Comparison of ENCODE assay signal across 1 cellular context in the genomic region with DNA sequence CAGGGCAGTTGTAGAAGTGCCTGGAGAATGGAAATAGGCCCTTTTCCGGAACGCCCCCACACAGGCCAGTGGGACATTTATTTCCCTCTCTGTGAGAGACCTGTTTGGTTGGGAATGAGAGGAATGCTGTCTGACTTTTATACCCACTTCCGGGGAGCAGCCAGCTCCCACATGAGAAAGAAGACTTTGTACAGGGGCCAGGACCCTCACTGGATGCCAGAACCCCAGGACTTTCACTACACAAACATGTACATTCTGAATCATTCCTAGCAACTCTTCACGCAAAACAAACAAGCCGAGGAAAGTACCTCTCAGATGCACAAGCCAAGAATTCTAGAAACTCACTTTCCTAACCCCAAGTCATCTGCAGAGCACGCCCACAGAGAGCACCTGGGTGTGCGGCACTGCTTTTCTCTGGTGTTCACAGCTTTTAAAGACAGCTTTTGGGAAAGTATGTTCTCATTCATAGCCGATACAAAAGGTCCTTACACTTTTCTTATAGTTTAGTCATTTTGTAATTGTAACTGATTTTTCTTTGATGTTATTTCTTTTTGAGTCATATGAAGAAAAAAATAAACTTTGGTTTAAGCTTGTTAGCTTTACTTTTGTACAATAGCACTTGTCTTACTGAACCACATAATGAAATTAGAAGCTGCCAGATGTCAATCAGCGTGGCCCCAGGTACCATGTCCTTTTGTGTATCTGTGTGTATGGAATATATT.
TF ChIP-seq lines count a peak whose summit lies in the region.

No MANE protein-coding gene starts in this region.

TF ChIP-seq in GM12878, 131 proteins besides CTCF, POLR2A, EP300 and RAD21 (continued from another document and continues in another):
- TF ChIP-seq, protein P1, sequence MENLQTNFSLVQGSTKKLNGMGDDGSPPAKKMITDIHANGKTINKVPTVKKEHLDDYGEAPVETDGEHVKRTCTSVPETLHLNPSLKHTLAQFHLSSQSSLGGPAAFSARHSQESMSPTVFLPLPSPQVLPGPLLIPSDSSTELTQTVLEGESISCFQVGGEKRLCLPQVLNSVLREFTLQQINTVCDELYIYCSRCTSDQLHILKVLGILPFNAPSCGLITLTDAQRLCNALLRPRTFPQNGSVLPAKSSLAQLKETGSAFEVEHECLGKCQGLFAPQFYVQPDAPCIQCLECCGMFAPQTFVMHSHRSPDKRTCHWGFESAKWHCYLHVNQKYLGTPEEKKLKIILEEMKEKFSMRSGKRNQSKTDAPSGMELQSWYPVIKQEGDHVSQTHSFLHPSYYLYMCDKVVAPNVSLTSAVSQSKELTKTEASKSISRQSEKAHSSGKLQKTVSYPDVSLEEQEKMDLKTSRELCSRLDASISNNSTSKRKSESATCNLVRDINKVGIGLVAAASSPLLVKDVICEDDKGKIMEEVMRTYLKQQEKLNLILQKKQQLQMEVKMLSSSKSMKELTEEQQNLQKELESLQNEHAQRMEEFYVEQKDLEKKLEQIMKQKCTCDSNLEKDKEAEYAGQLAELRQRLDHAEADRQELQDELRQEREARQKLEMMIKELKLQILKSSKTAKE (IDR thresholded peaks at IDR 0.05; ENCODE audit: low read depth, poor library complexity, severe bottlenecking) = peak; percentile 89
- TF ChIP-seq TARDBP (IDR thresholded peaks at IDR 0.05; ENCODE audit: borderline replicate concordance) = no peak
- TF ChIP-seq, protein P2, sequence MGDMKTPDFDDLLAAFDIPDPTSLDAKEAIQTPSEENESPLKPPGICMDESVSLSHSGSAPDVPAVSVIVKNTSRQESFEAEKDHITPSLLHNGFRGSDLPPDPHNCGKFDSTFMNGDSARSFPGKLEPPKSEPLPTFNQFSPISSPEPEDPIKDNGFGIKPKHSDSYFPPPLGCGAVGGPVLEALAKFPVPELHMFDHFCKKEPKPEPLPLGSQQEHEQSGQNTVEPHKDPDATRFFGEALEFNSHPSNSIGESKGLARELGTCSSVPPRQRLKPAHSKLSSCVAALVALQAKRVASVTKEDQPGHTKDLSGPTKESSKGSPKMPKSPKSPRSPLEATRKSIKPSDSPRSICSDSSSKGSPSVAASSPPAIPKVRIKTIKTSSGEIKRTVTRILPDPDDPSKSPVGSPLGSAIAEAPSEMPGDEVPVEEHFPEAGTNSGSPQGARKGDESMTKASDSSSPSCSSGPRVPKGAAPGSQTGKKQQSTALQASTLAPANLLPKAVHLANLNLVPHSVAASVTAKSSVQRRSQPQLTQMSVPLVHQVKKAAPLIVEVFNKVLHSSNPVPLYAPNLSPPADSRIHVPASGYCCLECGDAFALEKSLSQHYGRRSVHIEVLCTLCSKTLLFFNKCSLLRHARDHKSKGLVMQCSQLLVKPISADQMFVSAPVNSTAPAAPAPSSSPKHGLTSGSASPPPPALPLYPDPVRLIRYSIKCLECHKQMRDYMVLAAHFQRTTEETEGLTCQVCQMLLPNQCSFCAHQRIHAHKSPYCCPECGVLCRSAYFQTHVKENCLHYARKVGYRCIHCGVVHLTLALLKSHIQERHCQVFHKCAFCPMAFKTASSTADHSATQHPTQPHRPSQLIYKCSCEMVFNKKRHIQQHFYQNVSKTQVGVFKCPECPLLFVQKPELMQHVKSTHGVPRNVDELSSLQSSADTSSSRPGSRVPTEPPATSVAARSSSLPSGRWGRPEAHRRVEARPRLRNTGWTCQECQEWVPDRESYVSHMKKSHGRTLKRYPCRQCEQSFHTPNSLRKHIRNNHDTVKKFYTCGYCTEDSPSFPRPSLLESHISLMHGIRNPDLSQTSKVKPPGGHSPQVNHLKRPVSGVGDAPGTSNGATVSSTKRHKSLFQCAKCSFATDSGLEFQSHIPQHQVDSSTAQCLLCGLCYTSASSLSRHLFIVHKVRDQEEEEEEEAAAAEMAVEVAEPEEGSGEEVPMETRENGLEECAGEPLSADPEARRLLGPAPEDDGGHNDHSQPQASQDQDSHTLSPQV (IDR thresholded peaks at IDR 0.05) = no peak
- TF ChIP-seq IKZF1 (conservative IDR thresholded peaks at IDR 0.05) = peak; percentile 96
- TF ChIP-seq SMC3 (IDR thresholded peaks at IDR 0.05; ENCODE audit: borderline replicate concordance, low read length) = peak; percentile 5; the same call in 1 of the 2 replicates
- TF ChIP-seq STAT1 (conservative IDR thresholded peaks at IDR 0.05) = no peak
- peak; percentile 84 for TF ChIP-seq SMAD1 (IDR thresholded peaks at IDR 0.05; ENCODE audit: low read depth, partially characterized antibody)
- no peak for TF ChIP-seq NFXL1 (IDR thresholded peaks at IDR 0.05; ENCODE audit: borderline replicate concordance)
- no peak for TF ChIP-seq ZNF622 (IDR thresholded peaks at IDR 0.05)
- TF ChIP-seq HDAC6 (IDR thresholded peaks at IDR 0.05; ENCODE audit: unreplicated experiment) = no peak
- peak; percentile 81; the same call in 1 of the 2 replicates for TF ChIP-seq GATAD2B (conservative IDR thresholded peaks at IDR 0.05; ENCODE audit: low read depth)
- peak; percentile 96 for TF ChIP-seq TCF3 (IDR thresholded peaks at IDR 0.05; ENCODE audit: borderline replicate concordance, insufficient read depth, low read depth, low read length)
- peak; percentile 57; the same call in 1 of the 2 replicates for TF ChIP-seq RAD51 (IDR thresholded peaks at IDR 0.05)
- TF ChIP-seq EZH2 (IDR thresholded peaks at IDR 0.05; ENCODE audit: borderline replicate concordance, control insufficient read depth, low read depth, low read length) = peak; percentile 14; the same call in 1 of the 2 replicates
- TF ChIP-seq, protein P3, sequence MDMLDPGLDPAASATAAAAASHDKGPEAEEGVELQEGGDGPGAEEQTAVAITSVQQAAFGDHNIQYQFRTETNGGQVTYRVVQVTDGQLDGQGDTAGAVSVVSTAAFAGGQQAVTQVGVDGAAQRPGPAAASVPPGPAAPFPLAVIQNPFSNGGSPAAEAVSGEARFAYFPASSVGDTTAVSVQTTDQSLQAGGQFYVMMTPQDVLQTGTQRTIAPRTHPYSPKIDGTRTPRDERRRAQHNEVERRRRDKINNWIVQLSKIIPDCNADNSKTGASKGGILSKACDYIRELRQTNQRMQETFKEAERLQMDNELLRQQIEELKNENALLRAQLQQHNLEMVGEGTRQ (IDR thresholded peaks at IDR 0.05; ENCODE audit: borderline replicate concordance, low read depth, low read length) = no peak
- TF ChIP-seq FOXM1 (IDR thresholded peaks at IDR 0.05; ENCODE audit: low read depth, low read length) = peak; percentile 99
- peak; percentile 97 for TF ChIP-seq DPF2 (IDR thresholded peaks at IDR 0.05)
- no peak for TF ChIP-seq CBX3 (IDR thresholded peaks at IDR 0.05; ENCODE audit: borderline replicate concordance, low read depth)
- TF ChIP-seq, protein P4, sequence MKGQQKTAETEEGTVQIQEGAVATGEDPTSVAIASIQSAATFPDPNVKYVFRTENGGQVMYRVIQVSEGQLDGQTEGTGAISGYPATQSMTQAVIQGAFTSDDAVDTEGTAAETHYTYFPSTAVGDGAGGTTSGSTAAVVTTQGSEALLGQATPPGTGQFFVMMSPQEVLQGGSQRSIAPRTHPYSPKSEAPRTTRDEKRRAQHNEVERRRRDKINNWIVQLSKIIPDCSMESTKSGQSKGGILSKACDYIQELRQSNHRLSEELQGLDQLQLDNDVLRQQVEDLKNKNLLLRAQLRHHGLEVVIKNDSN (IDR thresholded peaks at IDR 0.05; ENCODE audit: borderline replicate concordance, extremely low read length, insufficient read depth, low read depth, low read length) = no peak
- TF ChIP-seq YBX1 (IDR thresholded peaks at IDR 0.05) = no peak
- no peak for TF ChIP-seq MYC (IDR thresholded peaks at IDR 0.05; ENCODE audit: insufficient read depth, insufficient read length, insufficient replicate concordance, low read length, severe bottlenecking)
- TF ChIP-seq BRCA1 (IDR thresholded peaks at IDR 0.05; ENCODE audit: low read depth, low read length) = no peak
- TF ChIP-seq SMARCA5 (IDR thresholded peaks at IDR 0.05) = peak; percentile 86; the same call in 1 of the 2 replicates
- no peak for TF ChIP-seq FOS (IDR thresholded peaks at IDR 0.05; ENCODE audit: borderline replicate concordance, extremely low read depth, insufficient read length)
- TF ChIP-seq ZZZ3 (IDR thresholded peaks at IDR 0.05; ENCODE audit: control insufficient read depth, insufficient read length, low read depth) = no peak
- no peak for TF ChIP-seq SIX5 (IDR thresholded peaks at IDR 0.05; ENCODE audit: low read depth, low read length, severe bottlenecking)
- no peak for TF ChIP-seq PAX8 (IDR thresholded peaks at IDR 0.05)
- TF ChIP-seq, protein P5, sequence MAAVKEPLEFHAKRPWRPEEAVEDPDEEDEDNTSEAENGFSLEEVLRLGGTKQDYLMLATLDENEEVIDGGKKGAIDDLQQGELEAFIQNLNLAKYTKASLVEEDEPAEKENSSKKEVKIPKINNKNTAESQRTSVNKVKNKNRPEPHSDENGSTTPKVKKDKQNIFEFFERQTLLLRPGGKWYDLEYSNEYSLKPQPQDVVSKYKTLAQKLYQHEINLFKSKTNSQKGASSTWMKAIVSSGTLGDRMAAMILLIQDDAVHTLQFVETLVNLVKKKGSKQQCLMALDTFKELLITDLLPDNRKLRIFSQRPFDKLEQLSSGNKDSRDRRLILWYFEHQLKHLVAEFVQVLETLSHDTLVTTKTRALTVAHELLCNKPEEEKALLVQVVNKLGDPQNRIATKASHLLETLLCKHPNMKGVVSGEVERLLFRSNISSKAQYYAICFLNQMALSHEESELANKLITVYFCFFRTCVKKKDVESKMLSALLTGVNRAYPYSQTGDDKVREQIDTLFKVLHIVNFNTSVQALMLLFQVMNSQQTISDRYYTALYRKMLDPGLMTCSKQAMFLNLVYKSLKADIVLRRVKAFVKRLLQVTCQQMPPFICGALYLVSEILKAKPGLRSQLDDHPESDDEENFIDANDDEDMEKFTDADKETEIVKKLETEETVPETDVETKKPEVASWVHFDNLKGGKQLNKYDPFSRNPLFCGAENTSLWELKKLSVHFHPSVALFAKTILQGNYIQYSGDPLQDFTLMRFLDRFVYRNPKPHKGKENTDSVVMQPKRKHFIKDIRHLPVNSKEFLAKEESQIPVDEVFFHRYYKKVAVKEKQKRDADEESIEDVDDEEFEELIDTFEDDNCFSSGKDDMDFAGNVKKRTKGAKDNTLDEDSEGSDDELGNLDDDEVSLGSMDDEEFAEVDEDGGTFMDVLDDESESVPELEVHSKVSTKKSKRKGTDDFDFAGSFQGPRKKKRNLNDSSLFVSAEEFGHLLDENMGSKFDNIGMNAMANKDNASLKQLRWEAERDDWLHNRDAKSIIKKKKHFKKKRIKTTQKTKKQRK (IDR thresholded peaks at IDR 0.05; ENCODE audit: low read depth, low read length) = no peak
- TF ChIP-seq, protein P6, sequence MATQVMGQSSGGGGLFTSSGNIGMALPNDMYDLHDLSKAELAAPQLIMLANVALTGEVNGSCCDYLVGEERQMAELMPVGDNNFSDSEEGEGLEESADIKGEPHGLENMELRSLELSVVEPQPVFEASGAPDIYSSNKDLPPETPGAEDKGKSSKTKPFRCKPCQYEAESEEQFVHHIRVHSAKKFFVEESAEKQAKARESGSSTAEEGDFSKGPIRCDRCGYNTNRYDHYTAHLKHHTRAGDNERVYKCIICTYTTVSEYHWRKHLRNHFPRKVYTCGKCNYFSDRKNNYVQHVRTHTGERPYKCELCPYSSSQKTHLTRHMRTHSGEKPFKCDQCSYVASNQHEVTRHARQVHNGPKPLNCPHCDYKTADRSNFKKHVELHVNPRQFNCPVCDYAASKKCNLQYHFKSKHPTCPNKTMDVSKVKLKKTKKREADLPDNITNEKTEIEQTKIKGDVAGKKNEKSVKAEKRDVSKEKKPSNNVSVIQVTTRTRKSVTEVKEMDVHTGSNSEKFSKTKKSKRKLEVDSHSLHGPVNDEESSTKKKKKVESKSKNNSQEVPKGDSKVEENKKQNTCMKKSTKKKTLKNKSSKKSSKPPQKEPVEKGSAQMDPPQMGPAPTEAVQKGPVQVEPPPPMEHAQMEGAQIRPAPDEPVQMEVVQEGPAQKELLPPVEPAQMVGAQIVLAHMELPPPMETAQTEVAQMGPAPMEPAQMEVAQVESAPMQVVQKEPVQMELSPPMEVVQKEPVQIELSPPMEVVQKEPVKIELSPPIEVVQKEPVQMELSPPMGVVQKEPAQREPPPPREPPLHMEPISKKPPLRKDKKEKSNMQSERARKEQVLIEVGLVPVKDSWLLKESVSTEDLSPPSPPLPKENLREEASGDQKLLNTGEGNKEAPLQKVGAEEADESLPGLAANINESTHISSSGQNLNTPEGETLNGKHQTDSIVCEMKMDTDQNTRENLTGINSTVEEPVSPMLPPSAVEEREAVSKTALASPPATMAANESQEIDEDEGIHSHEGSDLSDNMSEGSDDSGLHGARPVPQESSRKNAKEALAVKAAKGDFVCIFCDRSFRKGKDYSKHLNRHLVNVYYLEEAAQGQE (IDR thresholded peaks at IDR 0.05; ENCODE audit: low read depth, low read length) = no peak
- no peak for TF ChIP-seq SREBF2 (IDR thresholded peaks at IDR 0.05; ENCODE audit: low read length)
- TF ChIP-seq YY1 (IDR thresholded peaks at IDR 0.05; ENCODE audit: low read depth, low read length) = peak; percentile 11; the same call in 1 of the 2 replicates
- TF ChIP-seq CHD4 (IDR thresholded peaks at IDR 0.05) = no peak
- TF ChIP-seq RUNX3 (IDR thresholded peaks at IDR 0.05; ENCODE audit: low read length) = peak; percentile 95
- TF ChIP-seq, protein P7, sequence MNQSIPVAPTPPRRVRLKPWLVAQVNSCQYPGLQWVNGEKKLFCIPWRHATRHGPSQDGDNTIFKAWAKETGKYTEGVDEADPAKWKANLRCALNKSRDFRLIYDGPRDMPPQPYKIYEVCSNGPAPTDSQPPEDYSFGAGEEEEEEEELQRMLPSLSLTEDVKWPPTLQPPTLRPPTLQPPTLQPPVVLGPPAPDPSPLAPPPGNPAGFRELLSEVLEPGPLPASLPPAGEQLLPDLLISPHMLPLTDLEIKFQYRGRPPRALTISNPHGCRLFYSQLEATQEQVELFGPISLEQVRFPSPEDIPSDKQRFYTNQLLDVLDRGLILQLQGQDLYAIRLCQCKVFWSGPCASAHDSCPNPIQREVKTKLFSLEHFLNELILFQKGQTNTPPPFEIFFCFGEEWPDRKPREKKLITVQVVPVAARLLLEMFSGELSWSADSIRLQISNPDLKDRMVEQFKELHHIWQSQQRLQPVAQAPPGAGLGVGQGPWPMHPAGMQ (IDR thresholded peaks at IDR 0.05; ENCODE audit: borderline replicate concordance) = no peak; the same call in 1 of the 2 replicates
- TF ChIP-seq KDM1A (IDR thresholded peaks at IDR 0.05; ENCODE audit: borderline replicate concordance) = no peak
- TF ChIP-seq SIN3A (IDR thresholded peaks at IDR 0.05; ENCODE audit: low read depth, low read length) = no peak
- no peak for TF ChIP-seq SREBF1 (IDR thresholded peaks at IDR 0.05; ENCODE audit: low read length)
- TF ChIP-seq BACH1 (IDR thresholded peaks at IDR 0.05; ENCODE audit: borderline replicate concordance) = peak; percentile 76; the same call in 1 of the 2 replicates
- TF ChIP-seq ESRRA (IDR thresholded peaks at IDR 0.05; ENCODE audit: low read length) = no peak
- no peak for TF ChIP-seq CHD1 (IDR thresholded peaks at IDR 0.05; ENCODE audit: low read depth, low read length)
- TF ChIP-seq POLR2AphosphoS2 (IDR thresholded peaks at IDR 0.05; ENCODE audit: low read depth, low read length) = no peak
